Comparison of ENCODE assay signal across 12 cellular contexts in genomic region chr17:7577327-7578199, GRCh38. TPM values are rescaled to one million over a fixed set of nuclear protein-coding genes. Genes with fewer than 3 reads are reported as not detected.
A peak's percentile ranks its signal among the peaks of the same experiment; 100 is the strongest.
DNase-seq lines count a peak whose midpoint lies in the region; ATAC-seq, FAIRE-seq and TF ChIP-seq lines count a peak whose summit lies in the region.
"Had no signal": no experiment of that assay in that cellular context is flagged by ENCODE, and none has a peak within 500 bp of the region (broad histone marks: within the 10 kb centered on the region; RNA-seq: fewer than 3 reads in every experiment).

No MANE protein-coding gene starts in this region.

- peaks cover 59% of the 10 kb centered on the region for H3K79me2 ChIP-seq in GM23338 (replicated peaks; ENCODE audit: insufficient read depth)

- no peak for DNase-seq in GM23338 (ENCODE audit: low spot score)
- no peak for DNase-seq in T-cell
- DNase-seq in endothelial cell (ENCODE audit: low spot score) = no peak
- DNase-seq in small intestine = no peak
- no peak for DNase-seq in NCI-H2081 (lab: John Stamatoyannopoulos, UW)
- no peak for DNase-seq in ascending aorta (ENCODE audit: low spot score in 2 of 2)
- DNase-seq: activated gamma-delta T cell, T1000 had no signal

- no peaks in the 10 kb centered on the region for H3K9me2 ChIP-seq in GM23338 (ENCODE audit: insufficient read depth)

- FAIRE-seq in small intestine (lab: Jason Lieb, UNC) = no peak
- FAIRE-seq: endometrium, pancreas had no signal

- POLR2A ChIA-PET in T-cell (lab: Charles Lee) = interaction anchor here in 1 of 2 donors (0.6 kb wide), 1 partner anchor 143 kb away, joined by 9 read pairs; no protein-coding TSS in a partner anchor

- intact Hi-C loops in ascending aorta (cut with DNase I) = no loop called here

- TF ChIP-seq CTCF in GM23338 (conservative IDR thresholded peaks at IDR 0.05; ENCODE audit: low read depth in 2 of 2) (no peak), endothelial cell (IDR thresholded peaks at IDR 0.05; ENCODE audit: unreplicated experiment) (no peak), ascending aorta (IDR thresholded peaks at IDR 0.05) (no peak)

- peaks cover 62% of the 10 kb centered on the region for H3K27me3 Mint-ChIP-seq in GM23338 (ENCODE audit: insufficient read depth, low read depth, poor library complexity)
- H3K27me3 Mint-ChIP-seq in T-cell = no peaks in the 10 kb centered on the region
- peaks cover 13% of the 10 kb centered on the region for H3K27me3 Mint-ChIP-seq in endothelial cell (ENCODE audit: unreplicated experiment)

- CTCF ChIA-PET in T-cell (lab: Charles Lee) = no interaction called here

- H3K9me3 ChIP-seq in small intestine (ENCODE audit: control insufficient read depth, low read depth) (no peaks in the 10 kb centered on the region), ascending aorta (no peaks in the 10 kb centered on the region)
- H3K9me3 ChIP-seq: HAP-1, pancreas had no signal

- no peak for ATAC-seq in GM23338
- ATAC-seq in T-cell (replicated peaks in 1 of 4) = no peak
- no peak for ATAC-seq in GM21723 (IDR thresholded peaks at IDR 0.05; ENCODE audit: unreplicated experiment)
- ATAC-seq: pancreas had no signal

- no peak overlapping the region for H3K4me3 ChIP-seq in GM23338
- H3K4me3 ChIP-seq in small intestine (ENCODE audit: low read depth in 1 of 2, low read length in 2 of 2) = no peak overlapping the region
- H3K4me3 ChIP-seq in ascending aorta = no peak overlapping the region
- H3K4me3 ChIP-seq: HAP-1, pancreas had no signal

- H3K9me3 Mint-ChIP-seq in GM23338 (peaks cover 16% of the 10 kb centered on the region; the same call in 2 of the 3 replicates), T-cell (no peaks in the 10 kb centered on the region), endothelial cell (ENCODE audit: unreplicated experiment) (no peaks in the 10 kb centered on the region)

- H3K36me3 Mint-ChIP-seq in GM23338 (ENCODE audit: low read depth) (peaks cover 93% of the 10 kb centered on the region), T-cell (peaks cover 52% of the 10 kb centered on the region), endothelial cell (ENCODE audit: low read depth, unreplicated experiment) (peaks cover 64% of the 10 kb centered on the region)

- H3K4me3 Mint-ChIP-seq in GM23338 (peak overlapping the region; percentile 90; the same call in 1 of the 3 replicates), T-cell (peak overlapping the region; percentile 31 to 37 (median 32)), endothelial cell (ENCODE audit: unreplicated experiment) (peak overlapping the region; percentile 62)

- H3F3A ChIP-seq in GM23338 (replicated peaks; ENCODE audit: low read depth) = peaks cover 82% of the 10 kb centered on the region

- 71 to 73% (median 71%) methylated on average over 17 of the region's 17 CpGs for WGBS in small intestine, 3 donors

- H3K27me3 ChIP-seq in GM23338 (ENCODE audit: insufficient read depth) = no peaks in the 10 kb centered on the region
- H3K27me3 ChIP-seq in small intestine (ENCODE audit: control insufficient read depth in 2 of 2, insufficient read depth in 2 of 2, low read length in 2 of 2) = no peaks in the 10 kb centered on the region
- H3K27me3 ChIP-seq in ascending aorta = no peaks in the 10 kb centered on the region
- H3K27me3 ChIP-seq: pancreas had no signal

- H3K4me1 Mint-ChIP-seq in GM23338 (peaks cover 70% of the 10 kb centered on the region), T-cell (peaks cover 71 to 81% (median 81%) of the 10 kb centered on the region in 3 donors), endothelial cell (ENCODE audit: unreplicated experiment) (peaks cover 71% of the 10 kb centered on the region)

- H3K4me2 ChIP-seq in GM23338 = no peak overlapping the region

- H3K27ac ChIP-seq in GM23338 (ENCODE audit: low read depth) (peak overlapping the region; percentile 97), small intestine (ENCODE audit: low read depth in 1 of 2, low read length in 1 of 2) (peak overlapping the region; percentile 19 to 38), ascending aorta (peak overlapping the region in 1 of 2 donors; percentile 1)

- no peak overlapping the region for H2AFZ ChIP-seq in GM23338

- H3K4me1 ChIP-seq in GM23338 (ENCODE audit: insufficient read depth) (peaks cover 40% of the 10 kb centered on the region), small intestine (ENCODE audit: control insufficient read depth in 2 of 2, insufficient read depth in 1 of 2, low read depth in 1 of 2, low read length in 1 of 2) (peaks cover 3 to 9% of the 10 kb centered on the region in 2 donors), ascending aorta (peaks cover 12 to 35% of the 10 kb centered on the region in 2 donors)

- H3K36me3 ChIP-seq in GM23338 (ENCODE audit: insufficient read depth) (peaks cover 46% of the 10 kb centered on the region), small intestine (ENCODE audit: control insufficient read depth in 2 of 2, insufficient read depth in 2 of 2, low read length in 2 of 2) (peaks cover 14 to 19% of the 10 kb centered on the region in 2 donors), ascending aorta (peaks cover 50 to 53% of the 10 kb centered on the region in 2 donors)

- peaks cover 40% of the 10 kb centered on the region for H4K20me1 ChIP-seq in GM23338 (replicated peaks; ENCODE audit: insufficient read depth)

- H3K27ac Mint-ChIP-seq in GM23338 (peak overlapping the region; percentile 64), T-cell (peak overlapping the region in 1 of 2 donors; percentile 49), endothelial cell (ENCODE audit: unreplicated experiment) (peak overlapping the region; percentile 53)

TF ChIP-seq in GM23338, 12 proteins besides CTCF, POLR2A, EP300 and RAD21 (continues in another document):
- TF ChIP-seq POLR2AphosphoS5 (IDR thresholded peaks at IDR 0.05; ENCODE audit: low read depth) = peak; percentile 20; the same call in 1 of the 2 replicates

RNA-seq across cellular contexts. Expression of gene CD68, which starts 1.9 kb away (rescaled TPM):
- total RNA-seq in GM23338 (2014; rRNA removed; shearing (Covaris generic)) = 0.62 TPM in 1 of 2 replicates, not detected in the other
- polyA plus RNA-seq in GM23338 (2016; fragmentation: Nextera tagmentation; extraction: Ambion mirVana) (not detected in 2 replicates), small intestine (100 to 1,000 TPM in 2 of 3 donors, 10 to 100 TPM in 1; 60.2 to 201 (median 142) TPM)
- total RNA-seq in T-cell (1 to 10 TPM in 3 of 5 donors, not detected in 2; 4.4 to 7.0 (median 5.5) TPM), endothelial cell (ENCODE audit: unreplicated experiment) (1.6 TPM), ascending aorta (151 TPM)

RNA-seq across cellular contexts. Expression of gene MPDU1, which starts 6.1 kb away (rescaled TPM):
- 196 and 216 TPM in 2 replicates for total RNA-seq in GM23338 (2014; rRNA removed; shearing (Covaris generic))
- polyA plus RNA-seq in GM23338 (2016; fragmentation: Nextera tagmentation; extraction: Ambion mirVana) (65.1 and 65.8 TPM in 2 replicates), small intestine (100 to 1,000 TPM in 1 of 3 donors, 10 to 100 TPM in 2; 69.7 to 126 (median 74.9) TPM)
- total RNA-seq in T-cell (10 to 100 TPM; 27.0 to 31.4 (median 28.6) TPM), endothelial cell (ENCODE audit: unreplicated experiment) (51.8 TPM), ascending aorta (157 TPM)

RNA-seq across cellular contexts. Expression of gene SOX15, which starts 12.3 kb away (rescaled TPM):
- 23.6 and 43.0 TPM in 2 replicates for total RNA-seq in GM23338 (2014; rRNA removed; shearing (Covaris generic))
- 29.9 and 37.7 TPM in 2 replicates for polyA plus RNA-seq in GM23338 (2016; fragmentation: Nextera tagmentation; extraction: Ambion mirVana)
- 1 to 10 TPM in 2 of 5 donors, under 1 TPM in 1, not detected in 2; 0.70 to 1.2 (median 1.1) TPM for total RNA-seq in T-cell
- total RNA-seq in endothelial cell (ENCODE audit: unreplicated experiment) = 1.3 TPM
- 1 to 10 TPM in 1 of 3 donors, not detected in 2; 1.3 TPM for polyA plus RNA-seq in small intestine
- not detected for total RNA-seq in ascending aorta

RNA-seq across cellular contexts. Expression of gene SENP3, which starts 15.8 kb away (rescaled TPM):
- total RNA-seq in GM23338 (2014; rRNA removed; shearing (Covaris generic)) = 125 and 138 TPM in 2 replicates
- polyA plus RNA-seq in GM23338 (2016; fragmentation: Nextera tagmentation; extraction: Ambion mirVana) = 5.5 and 6.5 TPM in 2 replicates
- 10 to 100 TPM; 38.7 to 43.3 (median 42.6) TPM for total RNA-seq in T-cell
- 57.8 TPM for total RNA-seq in endothelial cell (ENCODE audit: unreplicated experiment)
- polyA plus RNA-seq in small intestine = 10 to 100 TPM; 53.1 to 66.7 (median 53.5) TPM
- total RNA-seq in ascending aorta = 92.0 TPM

RNA-seq across cellular contexts. Expression of gene TNFSF13, which starts 19.0 kb away (rescaled TPM):
- total RNA-seq in GM23338 (2014; rRNA removed; shearing (Covaris generic)) = 1.5 TPM in 1 of 2 replicates, not detected in the other
- polyA plus RNA-seq in GM23338 (2016; fragmentation: Nextera tagmentation; extraction: Ambion mirVana) = 1.9 and 2.2 TPM in 2 replicates
- total RNA-seq in T-cell = 1 to 10 TPM; 1.3 to 5.6 (median 4.6) TPM
- 5.6 TPM for total RNA-seq in endothelial cell (ENCODE audit: unreplicated experiment)
- 100 to 1,000 TPM in 1 of 3 donors, 10 to 100 TPM in 2; 23.0 to 107 (median 32.7) TPM for polyA plus RNA-seq in small intestine
- 17.5 TPM for total RNA-seq in ascending aorta

Comparison
In these comparisons a context has a peak if more than half of its experiments do, and no peak if none do; other contexts are left out.
1. H3K4me3 Mint-ChIP-seq: peak in every context shown above with its lines; median percentile 90 in GM23338; 62 in endothelial cell; 32 in T-cell.
2. RNA of gene CD68, which starts 1.9 kb away (total RNA-seq): 151 TPM in ascending aorta (single experiment); 4.4 to 7.0 TPM in T-cell, 1.6 TPM in endothelial cell (single experiment) and 0.62 TPM in GM23338; every median in the first group is over 10 times any median in the second.
3. RNA of gene SOX15, which starts 12.3 kb away (total RNA-seq): 23.6 to 43.0 TPM in GM23338; 1.3 TPM in endothelial cell (single experiment), 0.70 to 1.2 TPM in T-cell and not detected in ascending aorta (single experiment); every median in the first group is over 10 times any median in the second.